ENCODE assay signal across 8 cellular contexts in the genomic region with DNA sequence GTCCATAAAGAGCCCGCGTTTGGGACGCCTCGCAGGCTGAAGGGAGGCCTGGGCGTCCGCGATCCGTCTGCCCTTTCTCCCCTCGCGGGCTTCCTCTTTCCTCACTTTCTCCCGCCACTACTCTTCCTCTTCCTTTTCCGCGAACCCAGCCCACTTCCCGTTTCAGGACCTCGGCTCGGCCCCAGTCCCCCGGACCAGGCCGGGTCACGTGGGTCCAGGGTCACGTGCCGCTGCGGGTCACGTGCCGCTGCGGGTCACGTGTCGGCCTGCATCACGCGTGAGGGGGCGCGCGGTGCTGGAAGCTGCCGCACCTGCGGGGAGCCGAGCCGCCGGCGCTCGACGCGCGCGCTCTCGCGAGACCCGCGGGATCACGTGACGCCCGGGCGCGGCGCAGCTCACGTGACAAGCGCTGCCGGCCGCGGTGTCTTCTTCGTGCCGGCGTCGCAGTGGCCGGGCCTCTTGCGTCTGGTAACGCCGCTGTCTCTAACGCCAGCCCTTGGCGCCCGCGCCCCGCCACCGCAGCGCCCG. TPM values are rescaled to one million over a fixed set of nuclear protein-coding genes. Genes with fewer than 3 reads are reported as not detected.
A peak's percentile ranks its signal among the peaks of the same experiment; 100 is the strongest.
DNase-seq lines count a peak whose midpoint lies in the region; ATAC-seq and TF ChIP-seq lines count a peak whose summit lies in the region.

A gene with protein sequence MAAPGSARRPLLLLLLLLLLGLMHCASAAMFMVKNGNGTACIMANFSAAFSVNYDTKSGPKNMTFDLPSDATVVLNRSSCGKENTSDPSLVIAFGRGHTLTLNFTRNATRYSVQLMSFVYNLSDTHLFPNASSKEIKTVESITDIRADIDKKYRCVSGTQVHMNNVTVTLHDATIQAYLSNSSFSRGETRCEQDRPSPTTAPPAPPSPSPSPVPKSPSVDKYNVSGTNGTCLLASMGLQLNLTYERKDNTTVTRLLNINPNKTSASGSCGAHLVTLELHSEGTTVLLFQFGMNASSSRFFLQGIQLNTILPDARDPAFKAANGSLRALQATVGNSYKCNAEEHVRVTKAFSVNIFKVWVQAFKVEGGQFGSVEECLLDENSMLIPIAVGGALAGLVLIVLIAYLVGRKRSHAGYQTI (plus strand): TSS at position 398 of the 528 bp plus-strand sequence. CDS start 196 bp downstream, outside the sequence.

- H3K27me3 ChIP-seq in KMS-11 (ENCODE audit: insufficient read depth, low read depth) = no peaks in the 10 kb centered on the region; the same call in 1 of the 2 replicates
- no peaks in the 10 kb centered on the region; the same call in 1 of the 2 replicates for H3K27me3 ChIP-seq in Panc1 (ENCODE audit: control insufficient read depth, insufficient read depth, low read length)
- no peaks in the 10 kb centered on the region for H3K27me3 ChIP-seq in esophagus (ENCODE audit: control insufficient read depth in 1 of 2, insufficient read depth in 2 of 2, low read length in 2 of 2)
- H3K27me3 ChIP-seq in mucosa of stomach (ENCODE audit: control insufficient read depth, insufficient read depth, low read length) = peaks cover 10% of the 10 kb centered on the region

- peaks cover 37% of the 10 kb centered on the region for H3K4me1 Mint-ChIP-seq in activated T-cell treated with anti-CD3 and anti-CD28 coated beads, Interleukin-2, amount 50 U/mL, for 4 hours (ENCODE audit: low read depth)

- POLR2A ChIA-PET in Panc1 (lab: Charles Lee) = no interaction called here

- H3K36me3 ChIP-seq in KMS-11 (ENCODE audit: insufficient read depth) (no peaks in the 10 kb centered on the region), Panc1 (ENCODE audit: control insufficient read depth, insufficient read depth, low read length) (peaks cover 3% of the 10 kb centered on the region; the same call in 1 of the 2 replicates), esophagus (ENCODE audit: control insufficient read depth in 2 of 2, insufficient read depth in 2 of 2, low read length in 1 of 2) (no peaks in the 10 kb centered on the region), mucosa of stomach (ENCODE audit: control insufficient read depth, insufficient read depth, low read length) (no peaks in the 10 kb centered on the region)

- H3K27ac ChIP-seq in KMS-11 (peak within 1 kb of the TSS; percentile 55; the same call in 1 of the 2 replicates), Panc1 (ENCODE audit: low read length) (peak within 1 kb of the TSS; percentile 84), esophagus (ENCODE audit: low read depth in 2 of 2, low read length in 1 of 2) (peak within 1 kb of the TSS; percentile 86 to 94)

- peak within 1 kb of the TSS; percentile 96 for H3K4me3 Mint-ChIP-seq in activated T-cell treated with anti-CD3 and anti-CD28 coated beads, Interleukin-2, amount 50 U/mL, for 4 hours

- peaks cover 32% of the 10 kb centered on the region for H3K79me2 ChIP-seq in KMS-11 (ENCODE audit: insufficient read depth, low read depth)

- H3K4me2 ChIP-seq in KMS-11 = peak within 1 kb of the TSS; percentile 60

- H3K4me3 ChIP-seq in KMS-11 (IDR thresholded peaks at IDR 0.05; ENCODE audit: insufficient read depth, low read depth, low read length) = no peak within 1 kb of the TSS
- peak within 1 kb of the TSS; percentile 75 to 90 for H3K4me3 ChIP-seq in Panc1 (ENCODE audit: low read depth in 2 of 2, low read length in 2 of 2)
- H3K4me3 ChIP-seq in esophagus (ENCODE audit: low read depth in 1 of 2, low read length in 2 of 2) = peak within 1 kb of the TSS; percentile 84 to 98
- H3K4me3 ChIP-seq in mucosa of stomach (ENCODE audit: low read length) = peak within 1 kb of the TSS; percentile 95

- BruUV-seq in Panc1 (replicated peaks; lab: Mats Ljungman, UMichigan) = no TSS peak

- peak within 1 kb of the TSS; percentile 87 for H2AFZ ChIP-seq in KMS-11 (ENCODE audit: low read depth)

- CTCF ChIA-PET in Panc1 (lab: Charles Lee) = no interaction called here

- H3K4me1 ChIP-seq in KMS-11 (ENCODE audit: low read depth, poor library complexity, severe bottlenecking) (no peaks in the 10 kb centered on the region), Panc1 (ENCODE audit: control insufficient read depth, insufficient read depth, low read length) (peaks cover 4% of the 10 kb centered on the region), esophagus (ENCODE audit: control insufficient read depth in 2 of 2, insufficient read depth in 2 of 2, low read length in 1 of 2) (no peaks in the 10 kb centered on the region), mucosa of stomach (ENCODE audit: control insufficient read depth, insufficient read depth, low read length) (peaks cover 8% of the 10 kb centered on the region)

- DNase-seq in DMS53 treated with DMSO at 0.1 percent for 48 hours (lab: John Stamatoyannopoulos, UW; ENCODE audit: unreplicated experiment) = peak; percentile 41
- peak; percentile 27 for DNase-seq in Panc1 (ENCODE audit: low read depth, low spot score)
- DNase-seq in activated T-cell treated with anti-CD3 and anti-CD28 coated beads, Interleukin-2, amount 50 U/mL, for 4 hours = peak; percentile 99
- DNase-seq in stimulated activated CD8-positive, alpha-beta memory T cell treated with anti-CD3 and anti-CD28 coated beads, Interleukin-4, amount 100 ng/mL, for 48 hours = peak; percentile 100

- H3K9me3 ChIP-seq in Panc1 (ENCODE audit: control insufficient read depth, insufficient read depth, low read depth, low read length) (no peaks in the 10 kb centered on the region), esophagus (ENCODE audit: control insufficient read depth in 2 of 2, insufficient read depth in 1 of 2, low read depth in 1 of 2, low read length in 1 of 2) (no peaks in the 10 kb centered on the region), mucosa of stomach (ENCODE audit: control insufficient read depth, low read length) (no peaks in the 10 kb centered on the region)

- H4K20me1 ChIP-seq in KMS-11 (ENCODE audit: insufficient read depth) = no peaks in the 10 kb centered on the region

- 0% methylated on average over 41 to 74 of the region's 74 CpGs for WGBS in esophagus, 2 donors

- intact Hi-C loops in Panc1 (cut with micrococcal nuclease; ENCODE audit: unreplicated experiment) = no loop called here

- in situ Hi-C loops in Panc1 (cut with HindIII; ENCODE audit: low pct_unique_long_range_greater_than_20kb, low sequenced_read_pairs) = no loop called here

- H3K36me3 Mint-ChIP-seq in activated T-cell treated with anti-CD3 and anti-CD28 coated beads, Interleukin-2, amount 50 U/mL, for 4 hours (ENCODE audit: insufficient read depth) = no peaks in the 10 kb centered on the region

- H3K9ac ChIP-seq in KMS-11 (peak within 1 kb of the TSS; percentile 66; the same call in 1 of the 2 replicates), mucosa of stomach (ENCODE audit: low read length) (peak within 1 kb of the TSS; percentile 95)

- H3K9me3 Mint-ChIP-seq in activated T-cell treated with anti-CD3 and anti-CD28 coated beads, Interleukin-2, amount 50 U/mL, for 4 hours = no peaks in the 10 kb centered on the region

- H3K27me3 Mint-ChIP-seq in activated T-cell treated with anti-CD3 and anti-CD28 coated beads, Interleukin-2, amount 50 U/mL, for 4 hours (ENCODE audit: low read depth) = peaks cover 18% of the 10 kb centered on the region

- ATAC-seq in GM21737 (IDR thresholded peaks at IDR 0.05; ENCODE audit: unreplicated experiment) (peak; percentile 81), Panc1 (peak; percentile 93)
- ATAC-seq in activated T-cell treated with anti-CD3 and anti-CD28 coated beads, Interleukin-2, amount 50 U/mL, for 4 hours = peak; percentile 88 to 90

- TF ChIP-seq CTCF in KMS-11 (conservative IDR thresholded peaks at IDR 0.05; ENCODE audit: low read depth, low read length) = no peak
- TF ChIP-seq CTCF in Panc1 (IDR thresholded peaks at IDR 0.05) = no peak

RNA-seq across cellular contexts. Expression of the gene that starts here (rescaled TPM):
- total RNA-seq in Panc1 (2021; ENCODE audit: unreplicated experiment) = 212 TPM
- polyA plus RNA-seq in Panc1 (2012; ENCODE audit: insufficient read length) = 236 TPM
- 100 to 1,000 TPM in 1 of 3 donors, 10 to 100 TPM in 2; 81.8 to 101 (median 88.4) TPM for total RNA-seq in activated T-cell treated with anti-CD3 and anti-CD28 coated beads, Interleukin-2, amount 50 U/mL, for 4 hours
- 10 to 100 TPM; 45.5 to 71.5 TPM for polyA plus RNA-seq in esophagus

Comparison
In these comparisons a context has a peak if more than half of its experiments do, and no peak if none do; other contexts are left out.
1. DNase-seq: peak in every context shown above with its lines; median percentile 100 in stimulated activated CD8-positive, alpha-beta memory T cell treated with anti-CD3 and anti-CD28 coated beads, Interleukin-4, amount 100 ng/mL, for 48 hours; 99 in activated T-cell treated with anti-CD3 and anti-CD28 coated beads, Interleukin-2, amount 50 U/mL, for 4 hours; 41 in DMS53 treated with DMSO at 0.1 percent for 48 hours; 27 in Panc1.